ENCODE assay signal across 27 cellular contexts in genomic region chr3:17915341-17915740, GRCh38.
DNase-seq lines count a peak whose midpoint lies in the region; ATAC-seq and TF ChIP-seq lines count a peak whose summit lies in the region.
"Had no signal": no experiment of that assay in that cellular context is flagged by ENCODE, and none has a peak within 500 bp of the region (broad histone marks: within the 10 kb centered on the region; RNA-seq: fewer than 3 reads in every experiment).

No MANE protein-coding gene starts in this region.

- H3K79me2 ChIP-seq in DND-41 (ENCODE audit: insufficient read depth, low read length) (no peaks in the 10 kb centered on the region), PC-9 (ENCODE audit: low read depth) (no peaks in the 10 kb centered on the region)

- no peak for ATAC-seq in DND-41 (ENCODE audit: insufficient read depth, low read depth)
- no peak for ATAC-seq in HG02852 (IDR thresholded peaks at IDR 0.05; ENCODE audit: unreplicated experiment)
- ATAC-seq: activated CD4-positive, alpha-beta T cell treated with anti-CD3 and anti-CD28 coated beads for 36 hours; activated CD8-positive, alpha-beta T cell treated with anti-CD3 and anti-CD28 coated beads for 36 hours; body of pancreas; gastroesophageal sphincter; naive thymus-derived CD8-positive, alpha-beta T cell had no signal

- H2BK15ac ChIP-seq in neuronal stem cell (ENCODE audit: low read length): no peak overlapping the region

- no peak overlapping the region for H3K4me2 ChIP-seq in DND-41 (ENCODE audit: insufficient read depth, low read length)
- peak overlapping the region; percentile 17 for H3K4me2 ChIP-seq in PC-9
- H3K4me2 ChIP-seq in neuronal stem cell (ENCODE audit: insufficient read depth, low read length, poor library complexity, severe bottlenecking): no peak overlapping the region

- no peak overlapping the region for H3K4ac ChIP-seq in neuronal stem cell (ENCODE audit: low read length)

- H3K23ac ChIP-seq in neuronal stem cell (ENCODE audit: low read depth, low read length, poor library complexity): no peak overlapping the region

- H3F3A ChIP-seq in PC-9 (ENCODE audit: insufficient read depth, low read depth): no peaks in the 10 kb centered on the region

- no peak overlapping the region for H3K4me3 ChIP-seq in DND-41 (ENCODE audit: low read depth in 1 of 2, low read length in 2 of 2)
- no peak overlapping the region for H3K4me3 ChIP-seq in PC-9
- H3K4me3 ChIP-seq in epithelial cell of esophagus (ENCODE audit: low read length): no peak overlapping the region
- H3K4me3 ChIP-seq in neuronal stem cell (ENCODE audit: low read length in 2 of 2): no peak overlapping the region
- H3K4me3 ChIP-seq: adrenal gland, body of pancreas, gastroesophageal sphincter, lung, tibial artery had no signal

- H3K9ac ChIP-seq in DND-41 (ENCODE audit: low read depth, low read length): no peak overlapping the region
- H3K9ac ChIP-seq in neuronal stem cell (ENCODE audit: low read depth, low read length, poor library complexity): no peak overlapping the region

- POLR2A ChIA-PET in PC-9 (lab: Charles Lee; ENCODE audit: unreplicated experiment): interaction anchor here (0.5 kb wide), 1 partner anchor 276 kb away, joined by 4 read pairs; no protein-coding TSS in a partner anchor

- DNase-seq in DND-41 (no peak), HPDE6-E6E7 (ENCODE audit: extremely low spot score) (peak; percentile 2), PC-9 (peak; percentile 14 to 36), epithelial cell of esophagus (ENCODE audit: low read depth) (peak; percentile 66), neuronal stem cell (ENCODE audit: low spot score) (no peak)
- no peak for DNase-seq in central memory CD4-positive, alpha-beta T cell
- DNase-seq: activated CD4-positive, alpha-beta T cell treated with anti-CD3 and anti-CD28 coated beads for 36 hours; activated CD8-positive, alpha-beta memory T cell treated with anti-CD3 and anti-CD28 coated beads, Interleukin-2, amount 50 U/mL, for 48 hours; activated CD8-positive, alpha-beta T cell treated with anti-CD3 and anti-CD28 coated beads for 36 hours; activated naive CD4-positive, alpha-beta T cell treated with anti-CD3 and anti-CD28 coated beads for 36 hours; adrenal gland; body of pancreas; C1 segment of cervical spinal cord; COR-L47; GOT3; naive thymus-derived CD8-positive, alpha-beta T cell; NCI-H1694; NCI-H2171; NCI-H524; occipital lobe; SHP77 treated with DMSO at 0.1 percent for 48 hours; stimulated activated CD4-positive, alpha-beta T cell treated with anti-CD3 and anti-CD28 coated beads, Interleukin-4, amount 100 ng/mL, for 24 hours; tibial artery had no signal

- H2BK120ac ChIP-seq in neuronal stem cell (ENCODE audit: low read depth, low read length): no peak overlapping the region

- H3K18ac ChIP-seq in neuronal stem cell (ENCODE audit: low read length): no peak overlapping the region

- no peak for TF ChIP-seq CTCF in DND-41 (IDR thresholded peaks at IDR 0.05; ENCODE audit: borderline replicate concordance, extremely low read depth, low read length, poor library complexity, severe bottlenecking)
- no peak for TF ChIP-seq CTCF in PC-9 (conservative IDR thresholded peaks at IDR 0.05)
- no peak for TF ChIP-seq CTCF in epithelial cell of esophagus (IDR thresholded peaks at IDR 0.05; ENCODE audit: insufficient read depth, low read depth, low read length, missing control alignments)

- CTCF ChIA-PET in PC-9 (lab: Charles Lee): no interaction called here

- BruUV-seq in PC-9 (replicated peaks; lab: Mats Ljungman, UMichigan): no TSS peak

- H4K91ac ChIP-seq in neuronal stem cell (ENCODE audit: low read depth, low read length, poor library complexity): no peak overlapping the region

- H3K4me1 ChIP-seq in DND-41 (ENCODE audit: insufficient read depth, low read length): peaks cover 61% of the 10 kb centered on the region
- peaks cover 5% of the 10 kb centered on the region; the same call in 1 of the 2 replicates for H3K4me1 ChIP-seq in PC-9 (replicated peaks; ENCODE audit: insufficient read depth)
- H3K4me1 ChIP-seq in neuronal stem cell (ENCODE audit: control insufficient read depth in 2 of 2, insufficient read depth in 1 of 2, low read depth in 1 of 2, low read length in 2 of 2): no peaks in the 10 kb centered on the region
- H3K4me1 ChIP-seq: adrenal gland, body of pancreas, gastroesophageal sphincter, tibial artery had no signal

- no peak overlapping the region for H2AK5ac ChIP-seq in neuronal stem cell (ENCODE audit: low read depth, low read length)

- H2BK5ac ChIP-seq in neuronal stem cell (ENCODE audit: low read length): no peak overlapping the region

- H3K27me3 ChIP-seq in DND-41 (ENCODE audit: insufficient read depth, low read length, poor library complexity): no peaks in the 10 kb centered on the region
- no peaks in the 10 kb centered on the region for H3K27me3 ChIP-seq in PC-9 (ENCODE audit: insufficient read depth, low read depth)
- H3K27me3 ChIP-seq in neuronal stem cell (ENCODE audit: control insufficient read depth in 3 of 3, insufficient read depth in 3 of 3, low read depth in 1 of 3, low read length in 3 of 3): no peaks in the 10 kb centered on the region
- H3K27me3 ChIP-seq: adrenal gland, body of pancreas had no signal

- H2BK12ac ChIP-seq in neuronal stem cell (ENCODE audit: low read length): no peak overlapping the region

- H4K8ac ChIP-seq in neuronal stem cell (ENCODE audit: low read depth, low read length): no peak overlapping the region

- H4K20me1 ChIP-seq in DND-41 (ENCODE audit: insufficient read depth, low read length) (no peaks in the 10 kb centered on the region), PC-9 (ENCODE audit: insufficient read depth) (no peaks in the 10 kb centered on the region)

- no peak overlapping the region for H3K14ac ChIP-seq in neuronal stem cell (ENCODE audit: low read length)

- H2AFZ ChIP-seq in DND-41 (ENCODE audit: low read depth, low read length) (no peak overlapping the region), PC-9 (peak overlapping the region; percentile 72; the same call in 1 of the 2 replicates), neuronal stem cell (ENCODE audit: low read length) (no peak overlapping the region)

- H3K9me3 ChIP-seq in DND-41 (ENCODE audit: insufficient read depth, low read length, severe bottlenecking) (no peaks in the 10 kb centered on the region), PC-9 (ENCODE audit: insufficient read depth, low read depth) (no peaks in the 10 kb centered on the region), neuronal stem cell (replicated peaks in 1 of 2; ENCODE audit: control insufficient read depth in 2 of 2, insufficient read depth in 1 of 2, low read depth in 1 of 2, low read length in 2 of 2) (no peaks in the 10 kb centered on the region)
- H3K9me3 ChIP-seq: adrenal gland, body of pancreas, gastroesophageal sphincter, tibial artery had no signal

- H3K27ac ChIP-seq in DND-41 (ENCODE audit: low read length) (0 out of 2 replicates have a peak overlapping the region, but pooled peaks have one; percentile 30), PC-9 (peak overlapping the region; percentile 66), neuronal stem cell (replicated peaks; ENCODE audit: low read length) (no peak overlapping the region)
- H3K27ac ChIP-seq: adrenal gland, body of pancreas, gastroesophageal sphincter, tibial artery, VCaP had no signal

- H3K36me3 ChIP-seq in DND-41 (ENCODE audit: insufficient read depth, low read length) (no peaks in the 10 kb centered on the region), PC-9 (ENCODE audit: low read depth) (no peaks in the 10 kb centered on the region), neuronal stem cell (replicated peaks in 1 of 2; ENCODE audit: control insufficient read depth in 2 of 2, insufficient read depth in 2 of 2, low read length in 2 of 2) (no peaks in the 10 kb centered on the region)
- H3K36me3 ChIP-seq: adrenal gland, gastroesophageal sphincter, tibial artery had no signal

- H3K9me2 ChIP-seq in PC-9 (ENCODE audit: insufficient read depth): no peaks in the 10 kb centered on the region

- no CpG with 5 or more reads among the region's 4 CpGs for WGBS in neuronal stem cell (ENCODE audit: extremely low coverage in 2 of 2, insufficient read length in 2 of 2, insufficient replicate concordance in 1 of 2), 2 donors

- no peaks in the 10 kb centered on the region for H3K79me1 ChIP-seq in neuronal stem cell (ENCODE audit: low read depth, low read length)

- intact Hi-C loops in PC-9 (cut with micrococcal nuclease; ENCODE audit: unreplicated experiment): no loop called here

Comparison
In these comparisons a context has a peak if more than half of its experiments do, and no peak if none do; other contexts are left out.
1. DNase-seq: peak in HPDE6-E6E7 (single experiment), PC-9 (2 of 2) and epithelial cell of esophagus (single experiment); none in DND-41 (single experiment), neuronal stem cell (single experiment) and central memory CD4-positive, alpha-beta T cell (single experiment).